Comparison of ENCODE assay signal across 19 cellular contexts in the genomic region with DNA sequence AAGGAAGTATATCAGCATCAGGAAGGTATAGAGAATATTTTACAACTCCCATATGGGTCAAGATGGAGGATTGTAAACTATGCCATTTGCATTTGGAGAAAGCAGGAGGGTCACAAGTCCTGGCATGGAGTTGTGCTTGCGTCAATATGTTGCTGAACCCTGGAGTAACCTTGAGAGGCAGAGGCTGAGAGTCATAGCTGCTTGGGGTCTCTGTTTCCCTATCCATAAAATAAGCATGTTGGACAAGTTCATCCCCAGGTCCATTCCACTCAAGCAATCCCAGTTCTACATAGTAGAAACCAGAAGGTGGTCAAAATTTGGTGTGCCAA.
DNase-seq lines count a peak whose midpoint lies in the region; ATAC-seq and TF ChIP-seq lines count a peak whose summit lies in the region.
"Had no signal": no experiment of that assay in that cellular context is flagged by ENCODE, and none has a peak within 500 bp of the region (broad histone marks: within the 10 kb centered on the region; RNA-seq: fewer than 3 reads in every experiment).

No MANE protein-coding gene starts in this region.

- peak; percentile 4 for ATAC-seq in GM18517 (IDR thresholded peaks at IDR 0.05; ENCODE audit: unreplicated experiment)
- ATAC-seq in HG02759 (IDR thresholded peaks at IDR 0.05; ENCODE audit: unreplicated experiment) = peak; percentile 3
- ATAC-seq in GM21786 (IDR thresholded peaks at IDR 0.05; ENCODE audit: unreplicated experiment) = no peak
- ATAC-seq: activated naive CD8-positive, alpha-beta T cell treated with anti-CD3 and anti-CD28 coated beads, Interleukin-2, amount 50 U/mL, for 24 hours; Panc1; stimulated activated effector memory CD8-positive, alpha-beta T cell treated with anti-CD3 and anti-CD28 coated beads, Interleukin-12 subunit alpha, Interleukin-12 subunit beta, amount 100 ng/mL, for 72 hours had no signal

- H3K4me3 ChIP-seq in duodenal mucosa (ENCODE audit: low read depth in 1 of 2, low read length in 2 of 2) = peak overlapping the region in 1 of 2 donors; percentile 28
- H3K4me3 ChIP-seq: heart right ventricle, neural progenitor cell, thyroid gland had no signal

- H3K4me1 ChIP-seq in duodenal mucosa (ENCODE audit: control insufficient read depth in 1 of 2, insufficient read depth in 2 of 2, low read length in 2 of 2) = peaks cover 29 to 51% of the 10 kb centered on the region in 2 donors
- H3K4me1 ChIP-seq: thyroid gland had no signal

- H3K36me3 ChIP-seq in duodenal mucosa (ENCODE audit: control insufficient read depth in 1 of 2, insufficient read depth in 2 of 2, low read length in 2 of 2) = no peaks in the 10 kb centered on the region
- H3K36me3 ChIP-seq: heart right ventricle, neural progenitor cell, thyroid gland had no signal

- H3K36me3 Mint-ChIP-seq in nephron (ENCODE audit: low read depth) = no peaks in the 10 kb centered on the region
- H3K36me3 Mint-ChIP-seq: neural progenitor cell; stimulated activated effector memory CD8-positive, alpha-beta T cell treated with anti-CD3 and anti-CD28 coated beads, Interleukin-12 subunit alpha, Interleukin-12 subunit beta, amount 100 ng/mL, for 72 hours had no signal

- no peak overlapping the region for H3K9ac ChIP-seq in duodenal mucosa (ENCODE audit: low read depth in 1 of 2, low read length in 2 of 2)
- H3K9ac ChIP-seq: neural progenitor cell had no signal

- H3K4me1 Mint-ChIP-seq in nephron = peaks cover 16% of the 10 kb centered on the region
- H3K4me1 Mint-ChIP-seq: activated naive CD8-positive, alpha-beta T cell treated with anti-CD3 and anti-CD28 coated beads, Interleukin-2, amount 50 U/mL, for 24 hours; stimulated activated effector memory CD8-positive, alpha-beta T cell treated with anti-CD3 and anti-CD28 coated beads, Interleukin-12 subunit alpha, Interleukin-12 subunit beta, amount 100 ng/mL, for 72 hours had no signal

- H3K27ac Mint-ChIP-seq in nephron = peak overlapping the region in 2 of 3 experiments; percentile 80 to 84
- H3K27ac Mint-ChIP-seq: activated naive CD8-positive, alpha-beta T cell treated with anti-CD3 and anti-CD28 coated beads, Interleukin-2, amount 50 U/mL, for 24 hours; neural progenitor cell; stimulated activated effector memory CD8-positive, alpha-beta T cell treated with anti-CD3 and anti-CD28 coated beads, Interleukin-12 subunit alpha, Interleukin-12 subunit beta, amount 100 ng/mL, for 72 hours had no signal

- H3K9me3 Mint-ChIP-seq in nephron = no peaks in the 10 kb centered on the region
- H3K9me3 Mint-ChIP-seq: activated naive CD8-positive, alpha-beta T cell treated with anti-CD3 and anti-CD28 coated beads, Interleukin-2, amount 50 U/mL, for 24 hours; stimulated activated effector memory CD8-positive, alpha-beta T cell treated with anti-CD3 and anti-CD28 coated beads, Interleukin-12 subunit alpha, Interleukin-12 subunit beta, amount 100 ng/mL, for 72 hours had no signal

- no peaks in the 10 kb centered on the region for H3K9me3 ChIP-seq in duodenal mucosa (ENCODE audit: control insufficient read depth in 1 of 2, low read length in 2 of 2)
- H3K9me3 ChIP-seq: heart right ventricle, thyroid gland had no signal

- peak overlapping the region; percentile 68 for H3K27ac ChIP-seq in duodenal mucosa (ENCODE audit: low read depth, low read length)
- H3K27ac ChIP-seq: neural progenitor cell, thyroid gland had no signal

- no peaks in the 10 kb centered on the region for H3K27me3 Mint-ChIP-seq in nephron (ENCODE audit: low read depth)

- H3K4me3 Mint-ChIP-seq in nephron = no peak overlapping the region
- H3K4me3 Mint-ChIP-seq: activated naive CD8-positive, alpha-beta T cell treated with anti-CD3 and anti-CD28 coated beads, Interleukin-2, amount 50 U/mL, for 24 hours; neural progenitor cell; stimulated activated effector memory CD8-positive, alpha-beta T cell treated with anti-CD3 and anti-CD28 coated beads, Interleukin-12 subunit alpha, Interleukin-12 subunit beta, amount 100 ng/mL, for 72 hours had no signal

- no peaks in the 10 kb centered on the region for H3K27me3 ChIP-seq in duodenal mucosa (ENCODE audit: control insufficient read depth in 1 of 2, insufficient read depth in 2 of 2, low read length in 2 of 2)
- H3K27me3 ChIP-seq: heart right ventricle, neural progenitor cell, thyroid gland had no signal

- TF ChIP-seq CTCF in nephron (IDR thresholded peaks at IDR 0.05; ENCODE audit: unreplicated experiment in 3 of 3) = no peak

- DNase-seq in DMS53 treated with DMSO at 0.1 percent for 48 hours (lab: John Stamatoyannopoulos, UW; ENCODE audit: unreplicated experiment) (no peak), NCI-H1105 (lab: John Stamatoyannopoulos, UW) (no peak), NOMO-1 treated with dmso at 0.1 percent for 144 hours (lab: John Stamatoyannopoulos, UW; ENCODE audit: unreplicated experiment) (no peak)
- DNase-seq: activated naive CD8-positive, alpha-beta T cell treated with anti-CD3 and anti-CD28 coated beads, Interleukin-2, amount 50 U/mL, for 24 hours; C1 segment of cervical spinal cord; caudate nucleus; heart right ventricle; NCI-H1417 treated with DMSO at 0.1 percent for 48 hours; NCI-H2171 treated with DMSO at 0.1 percent for 48 hours; NCI-H774; thyroid gland had no signal
